ENCODE assay signal across 23 cellular contexts in the genomic region with DNA sequence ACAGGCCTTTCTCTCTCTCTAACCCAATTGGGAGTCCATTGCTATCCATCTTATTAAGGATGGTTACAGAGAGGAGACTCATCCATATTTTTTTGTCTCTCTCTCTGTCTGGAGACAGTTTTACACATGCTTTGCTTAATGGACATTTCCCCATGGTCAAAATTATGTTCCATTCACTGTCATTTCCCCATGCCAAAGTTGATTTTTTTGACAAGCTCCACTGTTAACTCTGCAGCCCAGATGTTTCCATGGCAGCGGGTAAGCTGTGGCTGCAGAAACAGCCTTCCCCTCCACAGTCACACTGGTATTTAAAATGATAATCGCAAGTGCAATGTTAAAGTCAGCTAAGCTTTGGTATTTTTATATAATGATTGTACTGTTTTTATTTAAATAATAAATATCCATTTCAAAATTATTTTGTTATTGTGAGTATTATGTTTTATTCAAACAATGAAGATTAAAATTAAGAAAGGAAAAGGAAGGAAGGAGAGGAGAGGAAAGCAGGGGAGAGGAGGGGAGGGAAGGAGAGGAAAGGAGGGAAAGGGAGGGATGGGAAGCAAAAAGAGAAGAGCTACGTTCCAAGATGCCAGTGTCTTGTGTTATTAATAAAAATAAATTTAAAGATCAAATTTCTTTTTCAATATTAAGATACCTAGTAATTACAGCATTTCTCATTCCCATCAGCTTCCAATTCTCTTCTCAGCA.
DNase-seq lines count a peak whose midpoint lies in the region; FAIRE-seq and TF ChIP-seq lines count a peak whose summit lies in the region.
"Had no signal": no experiment of that assay in that cellular context is flagged by ENCODE, and none has a peak within 500 bp of the region (broad histone marks: within the 10 kb centered on the region; RNA-seq: fewer than 3 reads in every experiment).

No MANE protein-coding gene starts in this region.

- no peaks in the 10 kb centered on the region for H3F3A ChIP-seq in MM.1S (ENCODE audit: insufficient read depth, low read length)

- H4K20me1 ChIP-seq in MM.1S (ENCODE audit: insufficient read depth, low read length): no peaks in the 10 kb centered on the region

- peak overlapping the region in 4 of 5 experiments; percentile 11 to 81 (median 20) for H3K27ac Mint-ChIP-seq in brain

- H3K9me3 ChIP-seq in A673 (ENCODE audit: low read depth, low read length, poor library complexity, severe bottlenecking): peaks cover 13% of the 10 kb centered on the region
- no peaks in the 10 kb centered on the region for H3K9me3 ChIP-seq in MM.1S (replicated peaks; ENCODE audit: insufficient read depth, low read length)

- peaks cover 43% of the 10 kb centered on the region for H3K4me1 ChIP-seq in A673 (ENCODE audit: insufficient read depth, low read length, poor library complexity, severe bottlenecking)
- peaks cover 3% of the 10 kb centered on the region; the same call in 1 of the 2 replicates for H3K4me1 ChIP-seq in MM.1S (ENCODE audit: low read length)

- POLR2A ChIA-PET in A673 (lab: Charles Lee; ENCODE audit: low non-redundant PET): interaction anchor here (0.6 kb wide), 1 partner anchor 15 kb away, joined by 4 read pairs; no protein-coding TSS in a partner anchor

- no peaks in the 10 kb centered on the region for H3K79me2 ChIP-seq in MM.1S (ENCODE audit: low read length)

- no TSS peak for BruUV-seq in A673 (replicated peaks; lab: Mats Ljungman, UMichigan)

- peaks cover 36% of the 10 kb centered on the region for H3K4me1 Mint-ChIP-seq in brain

- H3K9ac ChIP-seq in MM.1S (ENCODE audit: low read length): no peak overlapping the region

- peaks cover 12% of the 10 kb centered on the region for H3K36me3 Mint-ChIP-seq in brain
- H3K36me3 Mint-ChIP-seq: CD4-positive, alpha-beta memory T cell had no signal

- H3K36me3 ChIP-seq in A673 (ENCODE audit: insufficient read depth, low read length, poor library complexity, severe bottlenecking): no peaks in the 10 kb centered on the region
- no peaks in the 10 kb centered on the region for H3K36me3 ChIP-seq in MM.1S (replicated peaks; ENCODE audit: insufficient read depth, low read length)
- H3K36me3 ChIP-seq: SJCRH30 had no signal

- TF ChIP-seq CTCF in A673 (conservative IDR thresholded peaks at IDR 0.05; ENCODE audit: low read depth, low read length) (no peak), MM.1S (IDR thresholded peaks at IDR 0.05; ENCODE audit: low read length) (no peak), brain (conservative IDR thresholded peaks at IDR 0.05) (no peak), D721Med (IDR thresholded peaks at IDR 0.05; ENCODE audit: insufficient read depth, missing control alignments) (no peak)

- H3K27me3 ChIP-seq in A673 (replicated peaks; ENCODE audit: insufficient read depth, low read depth, low read length, poor library complexity): no peaks in the 10 kb centered on the region
- H3K27me3 ChIP-seq in MM.1S (replicated peaks; ENCODE audit: insufficient read depth, low read length): no peaks in the 10 kb centered on the region
- H3K27me3 ChIP-seq: SJCRH30 had no signal

- peaks cover 0 to 20% (median 16%) of the 10 kb centered on the region in 5 experiments for H3K9me3 Mint-ChIP-seq in brain

- DNase-seq in A673 (ENCODE audit: low spot score): peak; percentile 48
- no peak for DNase-seq in MM.1S
- peak; percentile 18 for DNase-seq in myocyte (ENCODE audit: low read depth)
- no peak for DNase-seq in islet precursor cell
- DNase-seq in D721Med (ENCODE audit: insufficient read length, low spot score): no peak
- no peak for DNase-seq in activated naive CD4-positive, alpha-beta T cell (lab: John Stamatoyannopoulos, UW)
- DNase-seq: CD4-positive, alpha-beta memory T cell; COR-L47; DMS79 treated with DMSO at 0.1 percent for 48 hours; H7; Kasumi-1; MV-4-11; NCI-H1105; NCI-H1436 treated with DMSO at 0.1 percent for 48 hours; NCI-H187 treated with DMSO at 0.1 percent for 48 hours; NCI-H446; NCI-H774; PC-3; SJCRH30 had no signal

- CTCF ChIA-PET in A673 (lab: Charles Lee): no interaction called here

- H3K27me3 Mint-ChIP-seq in brain: peaks cover 15% of the 10 kb centered on the region

- 0 out of 2 replicates have a peak overlapping the region, but pooled peaks have one; percentile 31 for H3K4me2 ChIP-seq in MM.1S (ENCODE audit: low read depth, low read length)

- intact Hi-C loops in A673 (cut with micrococcal nuclease; ENCODE audit: unreplicated experiment): no loop called here

- H3K4me3 Mint-ChIP-seq in brain: peak overlapping the region in 1 of 5 experiments; percentile 10
- H3K4me3 Mint-ChIP-seq: CD4-positive, alpha-beta memory T cell had no signal

- no peak for FAIRE-seq in D721Med (lab: Jason Lieb, UNC)
- FAIRE-seq: A204.1, GM19239 had no signal

- H3K9me2 ChIP-seq in MM.1S (replicated peaks; ENCODE audit: insufficient read depth, low read length): no peaks in the 10 kb centered on the region

- H3K4me3 ChIP-seq in A673 (ENCODE audit: low read depth, low read length, poor library complexity, severe bottlenecking): no peak overlapping the region
- H3K4me3 ChIP-seq in MM.1S (ENCODE audit: low read length): no peak overlapping the region
- H3K4me3 ChIP-seq: K562, SJCRH30 had no signal

- H2AFZ ChIP-seq in MM.1S (ENCODE audit: low read length): no peak overlapping the region

- H3K27ac ChIP-seq in A673 (ENCODE audit: low read depth, low read length, poor library complexity, severe bottlenecking): peak overlapping the region; percentile 64
- H3K27ac ChIP-seq in MM.1S (ENCODE audit: low read length): no peak overlapping the region
- H3K27ac ChIP-seq: SJCRH30 had no signal

Comparison
In these comparisons a context has a peak if more than half of its experiments do, and no peak if none do; other contexts are left out.
1. DNase-seq: peak in A673 (single experiment) and myocyte (single experiment); none in MM.1S (single experiment), islet precursor cell (single experiment), D721Med (single experiment) and activated naive CD4-positive, alpha-beta T cell (0 of 4).